1 cellular context compared by ENCODE assay signal in genomic region chr13:51955841-51956603, GRCh38.
TF ChIP-seq lines count a peak whose summit lies in the region.

No MANE protein-coding gene starts in this region.

TF ChIP-seq in IMR-90, 13 proteins besides CTCF, POLR2A, EP300 and RAD21 (continued from another document):
- TF ChIP-seq ELK1 (IDR thresholded peaks at IDR 0.05; ENCODE audit: borderline replicate concordance, low read depth, low read length) (no peak), RCOR1 (IDR thresholded peaks at IDR 0.05; ENCODE audit: insufficient replicate concordance, low read length) (no peak), CEBPB (IDR thresholded peaks at IDR 0.05; ENCODE audit: low read depth, low read length) (no peak), NFE2L2 (IDR thresholded peaks at IDR 0.05; ENCODE audit: low read depth, low read length) (no peak), MAZ (IDR thresholded peaks at IDR 0.05; ENCODE audit: borderline replicate concordance, low read depth, low read length) (no peak), CHD1 (IDR thresholded peaks at IDR 0.05; ENCODE audit: low read depth, low read length) (no peak), BHLHE40 (IDR thresholded peaks at IDR 0.05; ENCODE audit: low read depth, low read length) (no peak), MXI1 (IDR thresholded peaks at IDR 0.05; ENCODE audit: borderline replicate concordance, low read depth, low read length) (no peak), MAFK (IDR thresholded peaks at IDR 0.05; ENCODE audit: low read depth, low read length) (no peak), FOS (IDR thresholded peaks at IDR 0.05; ENCODE audit: low read depth, low read length) (no peak), SMC3 (IDR thresholded peaks at IDR 0.05; ENCODE audit: low read depth, low read length) (no peak)
